In genomic region chr2:149732001-149732685, GRCh38 we compare ENCODE assay signal across 13 cellular contexts.
DNase-seq lines count a peak whose midpoint lies in the region; ATAC-seq and TF ChIP-seq lines count a peak whose summit lies in the region.
"Had no signal": no experiment of that assay in that cellular context is flagged by ENCODE, and none has a peak within 500 bp of the region (broad histone marks: within the 10 kb centered on the region; RNA-seq: fewer than 3 reads in every experiment).

No MANE protein-coding gene starts in this region.

- TF ChIP-seq POLR2A in transverse colon (IDR thresholded peaks at IDR 0.05): no peak

- WGBS in heart right ventricle, 2 donors: 71 to 72% methylated on average over 4 of the region's 4 CpGs
- WGBS in transverse colon (ENCODE audit: low coverage in 1 of 2), 2 donors: 46 to 50% methylated on average over 3 to 4 of the region's 4 CpGs

- TF ChIP-seq EP300 in transverse colon (IDR thresholded peaks at IDR 0.05; ENCODE audit: low read depth): no peak

- H3K9me3 ChIP-seq in heart right ventricle: no peaks in the 10 kb centered on the region
- no peaks in the 10 kb centered on the region for H3K9me3 ChIP-seq in transverse colon
- H3K9me3 ChIP-seq: tibial nerve had no signal

- ATAC-seq in heart right ventricle (peak in 1 of 8 donors; percentile 59), Right ventricle myocardium superior (ENCODE audit: poor library complexity) (no peak), GM18873 (IDR thresholded peaks at IDR 0.05; ENCODE audit: low FRiP score, unreplicated experiment) (no peak)
- ATAC-seq: HepG2, sciatic nerve had no signal

- H3K4me1 ChIP-seq in heart right ventricle: peaks cover 0 to 23% (median 0%) of the 10 kb centered on the region in 9 donors
- peaks cover 0 to 7% (median 0%) of the 10 kb centered on the region in 4 donors for H3K4me1 ChIP-seq in transverse colon

- intact Hi-C loops in heart right ventricle (cut with DNase I) (no loop called here), Right ventricle myocardium superior (cut with DNase I) (no loop called here), transverse colon (cut with DNase I; ENCODE audit: low total_unique reads) (no loop called here)

- in situ Hi-C loops in transverse colon (cut with MboI; ENCODE audit: low pct_ligation_motif_present in 1 of 4, low pct_unique_long_range_greater_than_20kb in 1 of 4, low sequenced_read_pairs in 3 of 4): no loop called here

- no peaks in the 10 kb centered on the region for H3K36me3 ChIP-seq in heart right ventricle
- no peaks in the 10 kb centered on the region for H3K36me3 ChIP-seq in transverse colon
- H3K36me3 ChIP-seq: tibial nerve had no signal

- DNase-seq in heart right ventricle: peak; percentile 11 to 21
- DNase-seq in Right ventricle myocardium superior: no peak
- peak; percentile 74 for DNase-seq in RWPE1 (ENCODE audit: low spot score)
- peak; percentile 56 for DNase-seq in fibroblast of pulmonary artery (ENCODE audit: low read depth)
- peak; percentile 36 for DNase-seq in transverse colon
- no peak for DNase-seq in NCI-H146 treated with DMSO at 0.1 percent for 48 hours (lab: John Stamatoyannopoulos, UW; ENCODE audit: unreplicated experiment)
- DNase-seq in activated CD4-positive, alpha-beta T cell treated with anti-CD3 and anti-CD28 coated beads, Interleukin-2, amount 50 U/mL, for 48 hours: no peak
- DNase-seq: endodermal cell, NCI-H2081 had no signal

- CTCF ChIA-PET in RWPE1 (lab: Yijun Ruan, JAX): no interaction called here

- no peak overlapping the region for H3K4me3 ChIP-seq in heart right ventricle
- H3K4me3 ChIP-seq in fibroblast of pulmonary artery (replicated peaks; ENCODE audit: low read depth, low read length): no peak overlapping the region
- H3K4me3 ChIP-seq in transverse colon: no peak overlapping the region
- H3K4me3 ChIP-seq: tibial nerve had no signal

- no peak for TF ChIP-seq CTCF in heart right ventricle (IDR thresholded peaks at IDR 0.05)
- TF ChIP-seq CTCF in RWPE1 (conservative IDR thresholded peaks at IDR 0.05; ENCODE audit: low read depth): no peak
- TF ChIP-seq CTCF in fibroblast of pulmonary artery (IDR thresholded peaks at IDR 0.05; ENCODE audit: low read length, missing control alignments): no peak
- no peak for TF ChIP-seq CTCF in transverse colon (IDR thresholded peaks at IDR 0.05)

- POLR2A ChIA-PET in RWPE1 (lab: Yijun Ruan, JAX; ENCODE audit: low non-redundant PET): no interaction called here

- H3K27ac ChIP-seq in heart right ventricle (no peak overlapping the region), RWPE1 (peak overlapping the region; percentile 50; the same call in 1 of the 2 replicates), transverse colon (no peak overlapping the region)
- H3K27ac ChIP-seq: tibial nerve had no signal

- no peaks in the 10 kb centered on the region for H3K27me3 ChIP-seq in heart right ventricle
- no peaks in the 10 kb centered on the region for H3K27me3 ChIP-seq in transverse colon
- H3K27me3 ChIP-seq: tibial nerve had no signal

Comparison
In these comparisons a context has a peak if more than half of its experiments do, and no peak if none do; other contexts are left out.
1. DNase-seq: peak in heart right ventricle (2 of 2), RWPE1 (single experiment), fibroblast of pulmonary artery (single experiment) and transverse colon (single experiment); none in Right ventricle myocardium superior (single experiment), NCI-H146 treated with DMSO at 0.1 percent for 48 hours (single experiment) and activated CD4-positive, alpha-beta T cell treated with anti-CD3 and anti-CD28 coated beads, Interleukin-2, amount 50 U/mL, for 48 hours (0 of 2).